8 cellular contexts compared by ENCODE assay signal in genomic region chr22:37848587-37849088, GRCh38. TPM values are rescaled to one million over a fixed set of nuclear protein-coding genes. Genes with fewer than 3 reads are reported as not detected.
DNase-seq lines count a peak whose midpoint lies in the region; ATAC-seq and TF ChIP-seq lines count a peak whose summit lies in the region.

No MANE protein-coding gene starts in this region.

- peaks cover 11% of the 10 kb centered on the region for H3K36me3 ChIP-seq in CD4-positive, alpha-beta memory T cell (ENCODE audit: insufficient read depth, low read length)
- peaks cover 15% of the 10 kb centered on the region; the same call in 1 of the 2 replicates for H3K36me3 ChIP-seq in KMS-11 (ENCODE audit: insufficient read depth)

- no peaks in the 10 kb centered on the region for H3K27me3 ChIP-seq in CD4-positive, alpha-beta memory T cell (ENCODE audit: insufficient read depth, low read length)
- no peaks in the 10 kb centered on the region for H3K27me3 ChIP-seq in KMS-11 (ENCODE audit: insufficient read depth, low read depth)

- H3K36me3 Mint-ChIP-seq in CD4-positive, alpha-beta memory T cell: peaks cover 22 to 36% of the 10 kb centered on the region in 2 donors

- H3K4me2 ChIP-seq in KMS-11: peak overlapping the region; percentile 47

- H3K4me1 Mint-ChIP-seq in CD4-positive, alpha-beta memory T cell: peaks cover 24 to 54% (median 39%) of the 10 kb centered on the region in 4 donors

- no peak for TF ChIP-seq CTCF in KMS-11 (conservative IDR thresholded peaks at IDR 0.05; ENCODE audit: low read depth, low read length)
- no peak for TF ChIP-seq CTCF in omental fat pad (IDR thresholded peaks at IDR 0.05)

- POLR2A ChIA-PET in CD4-positive, alpha-beta memory T cell (lab: Charles Lee; ENCODE audit: partially characterized antibody): interaction anchor here (0.7 to 1.7 kb wide), 3 partner anchors 47 to 105 kb away, joined by 3 to 8 read pairs (median 3); partner anchors contain the start of genes C22orf23, MICALL1 and POLR2F

- peak overlapping the region; percentile 87 for H3K27ac ChIP-seq in CD4-positive, alpha-beta memory T cell (ENCODE audit: low read depth, low read length)
- peak overlapping the region; percentile 67 for H3K27ac ChIP-seq in KMS-11

- H3K4me1 ChIP-seq in CD4-positive, alpha-beta memory T cell (ENCODE audit: insufficient read depth, low read length): peaks cover 29% of the 10 kb centered on the region
- peaks cover 12% of the 10 kb centered on the region for H3K4me1 ChIP-seq in KMS-11 (ENCODE audit: low read depth, poor library complexity, severe bottlenecking)

- ATAC-seq in omental fat pad (ENCODE audit: low FRiP score): no peak

- H3K27me3 Mint-ChIP-seq in CD4-positive, alpha-beta memory T cell: no peaks in the 10 kb centered on the region

- peak overlapping the region; percentile 91 to 99 (median 97) for H3K27ac Mint-ChIP-seq in CD4-positive, alpha-beta memory T cell

- intact Hi-C loops in CD4-positive, alpha-beta memory T cell (cut with micrococcal nuclease): loop anchor here (1.0 to 10.0 kb wide), 3 partner anchors 15 to 214 kb away; partner anchors contain the start of genes MICALL1 and SH3BP1

- peak overlapping the region; percentile 83 to 98 (median 93) for H3K4me3 Mint-ChIP-seq in CD4-positive, alpha-beta memory T cell

- H2AFZ ChIP-seq in KMS-11 (ENCODE audit: low read depth): peak overlapping the region; percentile 77

- peak in 4 of 5 donors; percentile 14 to 32 (median 16) for DNase-seq in CD4-positive, alpha-beta memory T cell
- DNase-seq in activated naive CD4-positive, alpha-beta T cell treated with anti-CD3 and anti-CD28 coated beads, Interleukin-2, amount 50 U/mL, for 16 hours: peak; percentile 18
- DNase-seq in stimulated activated CD4-positive, alpha-beta T cell treated with anti-CD3 and anti-CD28 coated beads, Interleukin-2, amount 100 ng/mL, for 24 hours: peak; percentile 21 to 29
- no peak for DNase-seq in NCI-H2227 treated with DMSO at 0.1 percent for 48 hours (lab: John Stamatoyannopoulos, UW)
- no peak for DNase-seq in omental fat pad (ENCODE audit: low spot score)
- DNase-seq in occipital lobe (lab: John Stamatoyannopoulos, UW): no peak

- CTCF ChIA-PET in CD4-positive, alpha-beta memory T cell (lab: Charles Lee; ENCODE audit: partially characterized antibody): interaction anchor here (5.2 kb wide), 1 partner anchor 15 kb away, joined by 35 read pairs; no protein-coding TSS in a partner anchor

- 0 out of 2 replicates have a peak, but pooled peaks cover 3% of the 10 kb centered on the region for H4K20me1 ChIP-seq in KMS-11 (ENCODE audit: insufficient read depth)

- H3K9me3 Mint-ChIP-seq in CD4-positive, alpha-beta memory T cell: peaks cover 0 to 2% (median 0%) of the 10 kb centered on the region in 8 donors

- H3K9ac ChIP-seq in KMS-11: peak overlapping the region; percentile 77

- peak overlapping the region; percentile 61 to 94 for H3K4me3 ChIP-seq in CD4-positive, alpha-beta memory T cell (ENCODE audit: low read length in 2 of 2)
- no peak overlapping the region for H3K4me3 ChIP-seq in KMS-11 (IDR thresholded peaks at IDR 0.05; ENCODE audit: insufficient read depth, low read depth, low read length)
- H3K4me3 ChIP-seq in iPS-11a (ENCODE audit: low read depth, low read length): peak overlapping the region; percentile 100

- H3K9me3 ChIP-seq in CD4-positive, alpha-beta memory T cell (ENCODE audit: control insufficient read depth in 1 of 2, low read length in 2 of 2): no peaks in the 10 kb centered on the region

- peaks cover 31% of the 10 kb centered on the region for H3K79me2 ChIP-seq in KMS-11 (ENCODE audit: insufficient read depth, low read depth)

RNA-seq across cellular contexts. Expression of gene EIF3L, which starts 0.6 kb away (rescaled TPM):
- total RNA-seq in CD4-positive, alpha-beta memory T cell: 100 to 1,000 TPM; 550 to 571 TPM
- 100 to 1,000 TPM; 226 to 364 TPM for polyA plus RNA-seq in CD4-positive, alpha-beta memory T cell
- 100 to 1,000 TPM; 303 to 410 (median 328) TPM for total RNA-seq in omental fat pad
- 702 TPM for total RNA-seq in occipital lobe

RNA-seq across cellular contexts. Expression of gene ANKRD54, which starts 4.5 kb away (rescaled TPM):
- total RNA-seq in CD4-positive, alpha-beta memory T cell: 10 to 100 TPM; 21.6 to 22.7 TPM
- 10 to 100 TPM; 11.0 to 13.4 TPM for polyA plus RNA-seq in CD4-positive, alpha-beta memory T cell
- total RNA-seq in omental fat pad: 10 to 100 TPM; 21.7 to 43.6 (median 28.6) TPM
- total RNA-seq in occipital lobe: 13.7 TPM

RNA-seq across cellular contexts. Expression of gene GALR3, which starts 25.5 kb away (rescaled TPM):
- not detected for total RNA-seq in CD4-positive, alpha-beta memory T cell
- polyA plus RNA-seq in CD4-positive, alpha-beta memory T cell: not detected
- not detected for total RNA-seq in omental fat pad
- total RNA-seq in occipital lobe: not detected

RNA-seq across cellular contexts. Expression of gene GCAT, which starts 40.9 kb away (rescaled TPM):
- 1 to 10 TPM; 3.4 to 4.4 TPM for total RNA-seq in CD4-positive, alpha-beta memory T cell
- polyA plus RNA-seq in CD4-positive, alpha-beta memory T cell: 1 to 10 TPM; 2.9 to 6.8 TPM
- total RNA-seq in omental fat pad (10 to 100 TPM in 1 of 4 donors, 1 to 10 TPM in 3; 6.5 to 12.0 (median 8.9) TPM), occipital lobe (8.3 TPM)

RNA-seq across cellular contexts. Expression of gene MICALL1, which starts 57.5 kb away (rescaled TPM):
- 10 to 100 TPM; 30.7 to 31.0 TPM for total RNA-seq in CD4-positive, alpha-beta memory T cell
- 1 to 10 TPM in 1 of 2 donors, under 1 TPM in 1; 0.77 to 4.4 TPM for polyA plus RNA-seq in CD4-positive, alpha-beta memory T cell
- 10 to 100 TPM; 15.4 to 42.4 (median 20.6) TPM for total RNA-seq in omental fat pad
- total RNA-seq in occipital lobe: 22.9 TPM

Comparison
In these comparisons a context has a peak if more than half of its experiments do, and no peak if none do; other contexts are left out.
1. DNase-seq: peak in CD4-positive, alpha-beta memory T cell (4 of 5), activated naive CD4-positive, alpha-beta T cell treated with anti-CD3 and anti-CD28 coated beads, Interleukin-2, amount 50 U/mL, for 16 hours (single experiment) and stimulated activated CD4-positive, alpha-beta T cell treated with anti-CD3 and anti-CD28 coated beads, Interleukin-2, amount 100 ng/mL, for 24 hours (2 of 2); none in NCI-H2227 treated with DMSO at 0.1 percent for 48 hours (single experiment), omental fat pad (single experiment) and occipital lobe (single experiment).